In the genomic region with DNA sequence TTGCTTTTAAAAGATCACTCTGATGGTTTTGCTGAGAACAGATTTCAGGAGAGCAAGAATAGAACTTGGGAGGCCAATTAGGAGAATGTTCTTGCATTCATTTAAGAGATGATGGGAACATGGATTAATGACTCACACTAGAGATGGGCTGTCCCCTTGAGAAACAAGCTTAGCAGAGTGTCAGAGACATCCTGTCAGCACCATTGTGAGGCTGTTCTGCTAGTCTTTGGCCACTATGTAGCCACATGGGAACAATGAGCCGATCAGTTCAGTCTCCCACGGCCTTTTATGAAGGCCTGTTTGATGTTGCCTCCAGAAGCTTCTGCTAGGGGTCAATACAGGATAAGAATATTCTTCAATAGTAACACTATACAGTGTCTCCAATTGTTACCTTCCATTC, we compare ENCODE assay signal across 1 cellular context.
TF ChIP-seq lines count a peak whose summit lies in the region.

No MANE protein-coding gene starts in this region.

TF ChIP-seq in HepG2, 621 proteins besides CTCF, POLR2A, EP300 and RAD21:
- TF ChIP-seq, protein P1, sequence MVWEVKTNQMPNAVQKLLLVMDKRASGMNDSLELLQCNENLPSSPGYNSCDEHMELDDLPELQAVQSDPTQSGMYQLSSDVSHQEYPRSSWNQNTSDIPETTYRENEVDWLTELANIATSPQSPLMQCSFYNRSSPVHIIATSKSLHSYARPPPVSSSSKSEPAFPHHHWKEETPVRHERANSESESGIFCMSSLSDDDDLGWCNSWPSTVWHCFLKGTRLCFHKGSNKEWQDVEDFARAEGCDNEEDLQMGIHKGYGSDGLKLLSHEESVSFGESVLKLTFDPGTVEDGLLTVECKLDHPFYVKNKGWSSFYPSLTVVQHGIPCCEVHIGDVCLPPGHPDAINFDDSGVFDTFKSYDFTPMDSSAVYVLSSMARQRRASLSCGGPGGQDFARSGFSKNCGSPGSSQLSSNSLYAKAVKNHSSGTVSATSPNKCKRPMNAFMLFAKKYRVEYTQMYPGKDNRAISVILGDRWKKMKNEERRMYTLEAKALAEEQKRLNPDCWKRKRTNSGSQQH (CRISPR knock-in tag; IDR thresholded peaks at IDR 0.05; ENCODE audit: low read depth): no peak
- TF ChIP-seq ZMYM4 (CRISPR knock-in tag; IDR thresholded peaks at IDR 0.05) (no peak), ZNF749 (CRISPR knock-in tag; IDR thresholded peaks at IDR 0.05; ENCODE audit: borderline replicate concordance) (no peak), ZNF781 (CRISPR knock-in tag; IDR thresholded peaks at IDR 0.05; ENCODE audit: borderline replicate concordance, not compliant biosample characterization) (no peak), ZNF10 (CRISPR knock-in tag; IDR thresholded peaks at IDR 0.05; ENCODE audit: borderline replicate concordance, low read depth) (no peak)
